In genomic region chr11:35412285-35412684, GRCh38 we compare ENCODE assay signal across 8 cellular contexts. TPM values are rescaled to one million over a fixed set of nuclear protein-coding genes. Genes with fewer than 3 reads are reported as not detected.
DNase-seq lines count a peak whose midpoint lies in the region; ATAC-seq and TF ChIP-seq lines count a peak whose summit lies in the region.

No MANE protein-coding gene starts in this region.

- no peaks in the 10 kb centered on the region for H3K9me3 Mint-ChIP-seq in neural crest cell

- peak; percentile 41 for DNase-seq in DMS 273 (lab: John Stamatoyannopoulos, UW; ENCODE audit: unreplicated experiment)
- no peak for DNase-seq in DMS 273 treated with DMSO at 0.1 percent for 48 hours (lab: John Stamatoyannopoulos, UW)
- peak; percentile 4 for DNase-seq in NB4 (ENCODE audit: low read depth)
- no peak for DNase-seq in body of pancreas
- DNase-seq in neural crest cell (ENCODE audit: low read depth, low spot score), result no peak

- TF ChIP-seq POLR2A in NB4 (IDR thresholded peaks at IDR 0.05; ENCODE audit: extremely low read depth, insufficient read length), result no peak
- no peak for TF ChIP-seq POLR2A in body of pancreas (IDR thresholded peaks at IDR 0.05)

- intact Hi-C loops in body of pancreas (cut with DNase I), result no loop called here

- no peaks in the 10 kb centered on the region for H3K4me1 ChIP-seq in body of pancreas

- H3K36me3 Mint-ChIP-seq in neural crest cell (ENCODE audit: low read depth), result no peaks in the 10 kb centered on the region

- no peaks in the 10 kb centered on the region for H3K9me3 ChIP-seq in body of pancreas

- peaks cover 67% of the 10 kb centered on the region for H3K27me3 Mint-ChIP-seq in neural crest cell (ENCODE audit: low read depth)

- TF ChIP-seq CTCF in NB4 (IDR thresholded peaks at IDR 0.05; ENCODE audit: low read depth, low read length) (peak; percentile 37), body of pancreas (IDR thresholded peaks at IDR 0.05) (peak in 4 of 7 experiments; percentile 6 to 20 (median 13)), neural crest cell (conservative IDR thresholded peaks at IDR 0.05) (peak; percentile 68)

- peaks cover 12% of the 10 kb centered on the region for H3K4me1 Mint-ChIP-seq in neural crest cell

- H3K27me3 ChIP-seq in body of pancreas, result no peaks in the 10 kb centered on the region

- H3K4me3 Mint-ChIP-seq in neural crest cell, result no peak overlapping the region

- ATAC-seq in body of pancreas (no peak), GM19467 (IDR thresholded peaks at IDR 0.05; ENCODE audit: unreplicated experiment) (no peak), HG02798 (IDR thresholded peaks at IDR 0.05; ENCODE audit: poor library complexity, unreplicated experiment) (no peak), HG02678 (IDR thresholded peaks at IDR 0.05; ENCODE audit: unreplicated experiment) (no peak)

- H3K4me3 ChIP-seq in NB4 (ENCODE audit: low read depth, low read length) (no peak overlapping the region), body of pancreas (no peak overlapping the region)

- H3K36me3 ChIP-seq in body of pancreas (replicated peaks in 1 of 2; ENCODE audit: insufficient read depth in 1 of 2, low read depth in 2 of 2), result no peaks in the 10 kb centered on the region

- H3K27ac Mint-ChIP-seq in neural crest cell (ENCODE audit: unreplicated experiment), result no peak overlapping the region

- H3K27ac ChIP-seq in body of pancreas, result no peak overlapping the region

- 78 to 85% methylated on average over 2 of the region's 2 CpGs for WGBS in body of pancreas, 2 donors

RNA-seq across cellular contexts. Expression of gene SLC1A2, which starts 7.1 kb away (rescaled TPM):
- 10 to 100 TPM; 23.1 to 73.7 TPM for total RNA-seq in body of pancreas
- total RNA-seq in neural crest cell, result 2.4 and 2.7 TPM in 2 replicates

Comparison
In these comparisons a context has a peak if more than half of its experiments do, and no peak if none do; other contexts are left out.
1. DNase-seq: peak in DMS 273 (single experiment) and NB4 (single experiment); none in DMS 273 treated with DMSO at 0.1 percent for 48 hours (single experiment), body of pancreas (0 of 4) and neural crest cell (single experiment).
2. CTCF ChIP-seq: peak in every context shown above with its lines; median percentile 68 in neural crest cell; 37 in NB4; 13 in body of pancreas.